32 cellular contexts compared by ENCODE assay signal in the genomic region with DNA sequence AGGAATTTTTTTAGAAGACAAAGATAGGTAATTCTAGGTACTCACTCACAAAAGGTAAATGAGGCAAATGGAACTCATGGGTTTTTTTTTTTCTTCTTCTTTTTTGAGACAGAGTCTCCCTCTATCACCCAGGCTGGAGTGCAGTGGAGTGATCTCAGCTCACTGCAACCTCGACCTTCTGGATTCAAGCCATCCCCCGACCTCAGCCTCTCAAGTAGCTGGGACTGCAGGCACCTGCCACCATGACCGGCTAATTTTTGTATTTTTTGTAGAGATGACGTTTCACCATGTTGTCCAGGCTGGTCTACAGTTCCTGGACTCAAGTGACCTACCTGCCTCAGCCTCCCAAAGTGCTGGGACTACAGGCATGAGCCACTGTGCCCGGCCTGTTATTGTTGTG.
"Had no signal": no experiment of that assay in that cellular context is flagged by ENCODE, and none has a peak within 500 bp of the region (broad histone marks: within the 10 kb centered on the region; RNA-seq: fewer than 3 reads in every experiment).

No MANE protein-coding gene starts in this region.

- H3K27me3 ChIP-seq: brain microvascular endothelial cell, heart left ventricle, neural progenitor cell, right atrium auricular region, transverse colon, uterus had no signal

- H3K27ac ChIP-seq: brain microvascular endothelial cell, coronary artery, heart left ventricle, neural progenitor cell, parathyroid adenoma, right atrium auricular region, transverse colon, uterus had no signal

- DNase-seq: activated CD4-positive, alpha-beta memory T cell treated with anti-CD3 and anti-CD28 coated beads, Interleukin-2, amount 10 ng/mL, durations not matched to agents 7 days and 5 days; activated CD4-positive, alpha-beta T cell treated with anti-CD3 and anti-CD28 coated beads, Interleukin-2, amount 10 ng/mL, durations not matched to agents 7 days and 5 days; activated CD4-positive, CD25-positive, alpha-beta regulatory T cell treated with anti-CD3 and anti-CD28 coated beads, Interleukin-2, amount 50 U/mL, for 72 hours; activated CD8-positive, alpha-beta memory T cell treated with anti-CD3 and anti-CD28 coated beads, Interleukin-2, amount 50 U/mL, for 48 hours; activated gamma-delta T cell treated with Interleukin-2 at 50 U/mL for 16 hours; activated naive CD4-positive, alpha-beta T cell treated with anti-CD3 and anti-CD28 coated beads, Interleukin-2, amount 50 U/mL, for 16 hours; activated T-cell treated with anti-CD3 and anti-CD28 coated beads, Interleukin-2, amount 50 U/mL, for 24 hours; amniotic stem cell; brain microvascular endothelial cell; endodermal cell; foreskin fibroblast; heart left ventricle; hypothalamus; immature natural killer cell; kidney; left colon; midbrain; naive thymus-derived CD8-positive, alpha-beta T cell; occipital lobe; stimulated activated CD4-positive, alpha-beta T cell treated with anti-CD3 and anti-CD28 coated beads, Interleukin-15, amount 100 ng/mL, for 24 hours; stimulated activated CD4-positive, alpha-beta T cell treated with anti-CD3 and anti-CD28 coated beads, Interleukin-2, amount 100 ng/mL, for 24 hours; stimulated activated naive CD4-positive, alpha-beta T cell treated with Interleukin-2 at 50 U/mL for 16 hours; T-helper 2 cell; transverse colon; uterus had no signal

- H3K9me3 ChIP-seq: heart left ventricle, right atrium auricular region, transverse colon, uterus had no signal

- H3K9me3 Mint-ChIP-seq: activated CD4-positive, alpha-beta memory T cell treated with anti-CD3 and anti-CD28 coated beads, Interleukin-2, amount 10 ng/mL, durations not matched to agents 7 days and 5 days; activated CD4-positive, alpha-beta T cell treated with anti-CD3 and anti-CD28 coated beads, Interleukin-2, amount 10 ng/mL, durations not matched to agents 7 days and 5 days; activated T-cell treated with anti-CD3 and anti-CD28 coated beads, Interleukin-2, amount 50 U/mL, for 24 hours; activated T-helper 17 cell treated with anti-CD3 and anti-CD28 coated beads, Interleukin-2, amount 50 U/mL, for 72 hours; endodermal cell; immature natural killer cell; memory B cell; naive thymus-derived CD8-positive, alpha-beta T cell; neural progenitor cell had no signal

- H3K27ac Mint-ChIP-seq: activated CD4-positive, alpha-beta memory T cell treated with anti-CD3 and anti-CD28 coated beads, Interleukin-2, amount 10 ng/mL, durations not matched to agents 7 days and 5 days; activated CD4-positive, alpha-beta T cell treated with anti-CD3 and anti-CD28 coated beads, Interleukin-2, amount 10 ng/mL, durations not matched to agents 7 days and 5 days; activated T-cell treated with anti-CD3 and anti-CD28 coated beads, Interleukin-2, amount 50 U/mL, for 24 hours; activated T-helper 17 cell treated with anti-CD3 and anti-CD28 coated beads, Interleukin-2, amount 50 U/mL, for 72 hours; endodermal cell; immature natural killer cell; memory B cell; naive thymus-derived CD8-positive, alpha-beta T cell; neural progenitor cell had no signal

- H3K4me1 Mint-ChIP-seq: activated CD4-positive, alpha-beta memory T cell treated with anti-CD3 and anti-CD28 coated beads, Interleukin-2, amount 10 ng/mL, durations not matched to agents 7 days and 5 days; activated CD4-positive, alpha-beta T cell treated with anti-CD3 and anti-CD28 coated beads, Interleukin-2, amount 10 ng/mL, durations not matched to agents 7 days and 5 days; activated T-helper 17 cell treated with anti-CD3 and anti-CD28 coated beads, Interleukin-2, amount 50 U/mL, for 72 hours; immature natural killer cell; memory B cell; naive thymus-derived CD8-positive, alpha-beta T cell had no signal

- ATAC-seq: activated T-helper 17 cell treated with anti-CD3 and anti-CD28 coated beads, Interleukin-2, amount 50 U/mL, for 72 hours; esophagus mucosa; heart left ventricle; left colon; naive thymus-derived CD8-positive, alpha-beta T cell had no signal

- H3K27me3 Mint-ChIP-seq: activated CD4-positive, alpha-beta memory T cell treated with anti-CD3 and anti-CD28 coated beads, Interleukin-2, amount 10 ng/mL, durations not matched to agents 7 days and 5 days; activated CD4-positive, alpha-beta T cell treated with anti-CD3 and anti-CD28 coated beads, Interleukin-2, amount 10 ng/mL, durations not matched to agents 7 days and 5 days; activated T-cell treated with anti-CD3 and anti-CD28 coated beads, Interleukin-2, amount 50 U/mL, for 24 hours; activated T-helper 17 cell treated with anti-CD3 and anti-CD28 coated beads, Interleukin-2, amount 50 U/mL, for 72 hours; memory B cell; naive thymus-derived CD8-positive, alpha-beta T cell had no signal

- H3K4me3 ChIP-seq: coronary artery, heart left ventricle, neural progenitor cell, right atrium auricular region, transverse colon, uterus had no signal

- H3K4me3 Mint-ChIP-seq: activated CD4-positive, alpha-beta memory T cell treated with anti-CD3 and anti-CD28 coated beads, Interleukin-2, amount 10 ng/mL, durations not matched to agents 7 days and 5 days; activated CD4-positive, alpha-beta T cell treated with anti-CD3 and anti-CD28 coated beads, Interleukin-2, amount 10 ng/mL, durations not matched to agents 7 days and 5 days; activated T-cell treated with anti-CD3 and anti-CD28 coated beads, Interleukin-2, amount 50 U/mL, for 24 hours; activated T-helper 17 cell treated with anti-CD3 and anti-CD28 coated beads, Interleukin-2, amount 50 U/mL, for 72 hours; endodermal cell; immature natural killer cell; memory B cell; naive thymus-derived CD8-positive, alpha-beta T cell; neural progenitor cell had no signal

- H3K4me1 ChIP-seq: neural progenitor cell, parathyroid adenoma, right atrium auricular region, uterus had no signal

- H3K36me3 ChIP-seq: brain microvascular endothelial cell, neural progenitor cell, right atrium auricular region, uterus had no signal
